Comparison of ENCODE assay signal across 22 cellular contexts in genomic region chr16:53176434-53176833, GRCh38.
"Had no signal": no experiment of that assay in that cellular context is flagged by ENCODE, and none has a peak within 500 bp of the region (broad histone marks: within the 10 kb centered on the region; RNA-seq: fewer than 3 reads in every experiment).

No MANE protein-coding gene starts in this region.

- H3K27ac ChIP-seq: HL-60 had no signal

- FAIRE-seq: HTR-8/SVneo, RCC 7860 had no signal

- H3K9ac ChIP-seq: SK-N-SH had no signal

- H3K9me3 ChIP-seq: SK-N-SH had no signal

- H3K4me2 ChIP-seq: SK-N-SH had no signal

- DNase-seq: KBM-7, NCI-H1092, NCI-H1105 treated with DMSO at 0.1 percent for 48 hours, NCI-H1417 treated with DMSO at 0.1 percent for 48 hours, NCI-H146, NCI-H1694 treated with DMSO at 0.1 percent for 48 hours, NCI-H1930, NCI-H2081, NCI-H2107, NCI-H2227 treated with DMSO at 0.1 percent for 48 hours, NCI-H524, NCI-H69, NCI-H774, Right ventricle myocardium superior, RPMI8226, SIG-M5, SK-N-SH, T-helper 1 cell, T-helper 17 cell had no signal

- ATAC-seq: T-helper 17 cell had no signal
